Comparison of ENCODE assay signal across 15 cellular contexts in genomic region chr1:29687601-29688244, GRCh38.
DNase-seq lines count a peak whose midpoint lies in the region; ATAC-seq, FAIRE-seq and TF ChIP-seq lines count a peak whose summit lies in the region.
"Had no signal": no experiment of that assay in that cellular context is flagged by ENCODE, and none has a peak within 500 bp of the region (broad histone marks: within the 10 kb centered on the region; RNA-seq: fewer than 3 reads in every experiment).

No MANE protein-coding gene starts in this region.

- H3K4me3 Mint-ChIP-seq in astrocyte (ENCODE audit: unreplicated experiment) = no peak overlapping the region
- H3K4me3 Mint-ChIP-seq: naive B cell had no signal

- no peak for ATAC-seq in HG02610 (IDR thresholded peaks at IDR 0.05; ENCODE audit: unreplicated experiment)

- H3K79me2 ChIP-seq in astrocyte (ENCODE audit: insufficient read depth, low read length) (no peaks in the 10 kb centered on the region), keratinocyte (ENCODE audit: control insufficient read depth, insufficient read depth, low read length) (no peaks in the 10 kb centered on the region)

- peak overlapping the region; percentile 80 for H3K4me2 ChIP-seq in astrocyte (ENCODE audit: low read length)
- H3K4me2 ChIP-seq in keratinocyte (ENCODE audit: control insufficient read depth, extremely low read depth, insufficient read depth, low read depth, low read length) = no peak overlapping the region

- peaks cover 10% of the 10 kb centered on the region for H3K27me3 Mint-ChIP-seq in astrocyte (ENCODE audit: low read depth, unreplicated experiment)

- no peak for TF ChIP-seq CTCF in astrocyte (IDR thresholded peaks at IDR 0.05; ENCODE audit: insufficient read depth, low read depth, low read length)
- TF ChIP-seq CTCF in keratinocyte (optimal IDR thresholded peaks at IDR 0.05 in 1 of 3, IDR thresholded peaks at IDR 0.05 in 1 of 3, conservative IDR thresholded peaks at IDR 0.05 in 1 of 3; ENCODE audit: extremely low read depth in 1 of 3, insufficient read depth in 2 of 3, low read length in 3 of 3) = no peak

- H3K4me1 ChIP-seq in astrocyte (ENCODE audit: insufficient read depth, low read length) (peaks cover 25% of the 10 kb centered on the region), keratinocyte (ENCODE audit: control insufficient read depth, extremely low read depth, insufficient read depth, low read length) (peaks cover 23% of the 10 kb centered on the region)

- H3K27ac ChIP-seq in astrocyte (ENCODE audit: low read depth, low read length) (peak overlapping the region; percentile 85), keratinocyte (ENCODE audit: control insufficient read depth, insufficient read depth, low read length) (no peak overlapping the region)

- FAIRE-seq in astrocyte (lab: Jason Lieb, UNC) = no peak
- peak; percentile 81 for FAIRE-seq in keratinocyte (lab: Jason Lieb, UNC)
- FAIRE-seq: H1 had no signal

- H3K27me3 ChIP-seq in astrocyte (ENCODE audit: insufficient read depth, low read length) (no peaks in the 10 kb centered on the region), keratinocyte (ENCODE audit: control insufficient read depth, extremely low read depth, insufficient read depth, low read length) (peaks cover 14% of the 10 kb centered on the region)

- H3K36me3 Mint-ChIP-seq in astrocyte (ENCODE audit: low read depth, unreplicated experiment) = no peaks in the 10 kb centered on the region
- H3K36me3 Mint-ChIP-seq: activated naive CD4-positive, alpha-beta T cell treated with anti-CD3 and anti-CD28 coated beads, Interleukin-2, amount 50 U/mL, for 72 hours; naive B cell had no signal

- H3K9ac ChIP-seq in astrocyte (ENCODE audit: low read length) (peak overlapping the region; percentile 57), keratinocyte (ENCODE audit: control insufficient read depth, extremely low read depth, insufficient read depth, low read length) (no peak overlapping the region)

- no peaks in the 10 kb centered on the region for H3K9me3 Mint-ChIP-seq in astrocyte (ENCODE audit: unreplicated experiment)
- H3K9me3 Mint-ChIP-seq: activated naive CD4-positive, alpha-beta T cell treated with anti-CD3 and anti-CD28 coated beads, Interleukin-2, amount 50 U/mL, for 72 hours; naive B cell had no signal

- H4K20me1 ChIP-seq in astrocyte (ENCODE audit: insufficient read depth, low read length) (no peaks in the 10 kb centered on the region), keratinocyte (ENCODE audit: control insufficient read depth, extremely low read depth, insufficient read depth, low read length) (no peaks in the 10 kb centered on the region)

- dilution Hi-C loops in keratinocyte (cut with MboI; ENCODE audit: extremely low pct_ligation_motif_present, low sequenced_read_pairs) = loop anchor here (10.0 kb wide), 1 partner anchor 173 kb away; no protein-coding TSS in a partner anchor

- H3K36me3 ChIP-seq in astrocyte (ENCODE audit: insufficient read depth, low read length) (no peaks in the 10 kb centered on the region), keratinocyte (ENCODE audit: control insufficient read depth in 2 of 2, extremely low read depth in 1 of 2, insufficient read depth in 2 of 2, low read length in 2 of 2) (no peaks in the 10 kb centered on the region)

- H2AFZ ChIP-seq in astrocyte (ENCODE audit: low read depth, low read length) (no peak overlapping the region), keratinocyte (ENCODE audit: control insufficient read depth, low read length) (no peak overlapping the region)

- DNase-seq in AG08395 (ENCODE audit: low spot score) (peak; percentile 68), EL (peak; percentile 30), astrocyte (ENCODE audit: low read depth) (peak; percentile 66), keratinocyte (ENCODE audit: low read depth, low spot score) (no peak), DMS153 (lab: John Stamatoyannopoulos, UW) (no peak), iPS-NIHi11 (ENCODE audit: low spot score) (no peak)
- DNase-seq: C1 segment of cervical spinal cord; DMS79 treated with DMSO at 0.1 percent for 48 hours; effector memory CD4-positive, alpha-beta T cell; naive B cell; NCI-H1436; NCI-H446 had no signal

- H3K9me3 ChIP-seq in astrocyte (ENCODE audit: insufficient read depth, low read depth, low read length) = no peaks in the 10 kb centered on the region
- H3K9me3 ChIP-seq in keratinocyte (ENCODE audit: control insufficient read depth, low read depth, low read length) = no peaks in the 10 kb centered on the region

- peak overlapping the region; percentile 82 for H3K27ac Mint-ChIP-seq in astrocyte (ENCODE audit: unreplicated experiment)
- H3K27ac Mint-ChIP-seq: naive B cell had no signal

- H3K4me3 ChIP-seq in astrocyte (ENCODE audit: insufficient read depth, low read depth, low read length) (no peak overlapping the region), keratinocyte (ENCODE audit: control insufficient read depth in 2 of 3, extremely low read depth in 1 of 3, insufficient read depth in 2 of 3, low read depth in 1 of 3, low read length in 3 of 3) (no peak overlapping the region)

- H3K4me1 Mint-ChIP-seq in astrocyte (ENCODE audit: low read depth, unreplicated experiment) = peaks cover 23% of the 10 kb centered on the region

- H3K9me1 ChIP-seq in keratinocyte (ENCODE audit: control insufficient read depth, extremely low read depth, insufficient read depth, low read length) = no peaks in the 10 kb centered on the region

Comparison
In these comparisons a context has a peak if more than half of its experiments do, and no peak if none do; other contexts are left out.
1. DNase-seq: peak in AG08395 (single experiment), EL (single experiment) and astrocyte (single experiment); none in keratinocyte (single experiment), DMS153 (single experiment) and iPS-NIHi11 (single experiment).